In the genomic region with DNA sequence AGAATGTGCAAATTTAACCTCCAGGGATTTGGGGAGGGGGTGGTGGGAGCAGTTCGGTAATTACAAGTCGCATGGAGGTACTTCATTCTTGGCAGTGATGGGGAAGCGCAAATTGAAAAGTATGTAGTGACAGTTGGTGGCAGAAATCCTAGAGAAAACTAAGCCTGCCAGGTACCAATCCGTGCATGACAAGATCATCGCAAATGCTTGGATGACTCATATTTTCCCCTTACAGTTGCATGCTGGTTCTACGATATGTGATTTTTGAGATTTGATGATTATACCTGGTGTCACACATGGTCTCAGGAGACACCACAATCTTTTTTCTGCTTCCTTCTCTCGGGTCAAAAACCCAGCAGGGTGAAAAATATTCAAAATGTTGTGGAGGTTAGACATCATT, we compare ENCODE assay signal across 11 cellular contexts.
DNase-seq lines count a peak whose midpoint lies in the region; ATAC-seq, FAIRE-seq and TF ChIP-seq lines count a peak whose summit lies in the region.
"Had no signal": no experiment of that assay in that cellular context is flagged by ENCODE, and none has a peak within 500 bp of the region (broad histone marks: within the 10 kb centered on the region; RNA-seq: fewer than 3 reads in every experiment).

No MANE protein-coding gene starts in this region.

- no peak overlapping the region for H3K18ac ChIP-seq in mesendoderm (ENCODE audit: low read length)

- TF ChIP-seq CTCF in PC-3 (conservative IDR thresholded peaks at IDR 0.05; ENCODE audit: low read depth, low read length) (no peak), GM23338 (conservative IDR thresholded peaks at IDR 0.05; ENCODE audit: low read depth in 2 of 2) (no peak), kidney (IDR thresholded peaks at IDR 0.05; ENCODE audit: borderline replicate concordance, extremely low read depth, insufficient read depth) (no peak)

- H4K5ac ChIP-seq in mesendoderm (ENCODE audit: low read length): no peak overlapping the region

- no peak overlapping the region for H3K4me3 Mint-ChIP-seq in GM23338
- H3K4me3 Mint-ChIP-seq: activated naive CD8-positive, alpha-beta T cell treated with anti-CD3 and anti-CD28 coated beads, Interleukin-2, amount 50 U/mL, for 24 hours; natural killer cell treated with Interleukin-12 subunit alpha and Interleukin-12 subunit beta and Interleukin-15 and Interleukin-18, amount 100 ng/mL, for 72 hours had no signal

- DNase-seq in DMS79 treated with DMSO at 0.1 percent for 48 hours (lab: John Stamatoyannopoulos, UW): peak; percentile 76
- DNase-seq in PC-3: peak; percentile 68
- no peak for DNase-seq in SJCRH30
- no peak for DNase-seq in GM23338 (ENCODE audit: low spot score)
- DNase-seq in mesendoderm: no peak
- no peak for DNase-seq in kidney
- DNase-seq: activated naive CD8-positive, alpha-beta T cell treated with anti-CD3 and anti-CD28 coated beads, Interleukin-2, amount 50 U/mL, for 24 hours had no signal

- H3K9me3 ChIP-seq in PC-3 (ENCODE audit: low read length) (0 out of 2 replicates have a peak, but pooled peaks cover under 1% of the 10 kb centered on the region), SJCRH30 (replicated peaks) (no peaks in the 10 kb centered on the region), kidney (ENCODE audit: control insufficient read depth in 1 of 2, low read length in 2 of 2) (no peaks in the 10 kb centered on the region)

- H2BK5ac ChIP-seq in mesendoderm (ENCODE audit: low read length): no peak overlapping the region

- H4K20me1 ChIP-seq in PC-3 (ENCODE audit: low read length) (no peaks in the 10 kb centered on the region), GM23338 (replicated peaks; ENCODE audit: insufficient read depth) (no peaks in the 10 kb centered on the region)

- FAIRE-seq in kidney (lab: Jason Lieb, UNC): no peak

- peaks cover 20% of the 10 kb centered on the region for H3K4me1 ChIP-seq in PC-3 (ENCODE audit: insufficient read depth, low read length)
- no peaks in the 10 kb centered on the region for H3K4me1 ChIP-seq in SJCRH30
- H3K4me1 ChIP-seq in GM23338 (ENCODE audit: insufficient read depth): no peaks in the 10 kb centered on the region
- H3K4me1 ChIP-seq in mesendoderm (ENCODE audit: control insufficient read depth, low read depth, low read length): no peaks in the 10 kb centered on the region
- H3K4me1 ChIP-seq in kidney (ENCODE audit: control insufficient read depth in 1 of 2, insufficient read depth in 1 of 2, low read depth in 1 of 2, low read length in 2 of 2): no peaks in the 10 kb centered on the region

- ATAC-seq in GM19372 (IDR thresholded peaks at IDR 0.05; ENCODE audit: low read depth, unreplicated experiment) (peak; percentile 71), HG03354 (IDR thresholded peaks at IDR 0.05; ENCODE audit: poor library complexity, severe bottlenecking, unreplicated experiment) (peak; percentile 85), PC-3 (peak; percentile 29), GM23338 (no peak)
- ATAC-seq: activated naive CD8-positive, alpha-beta T cell treated with anti-CD3 and anti-CD28 coated beads, Interleukin-2, amount 50 U/mL, for 24 hours; natural killer cell treated with Interleukin-12 subunit alpha and Interleukin-12 subunit beta and Interleukin-15 and Interleukin-18, amount 100 ng/mL, for 72 hours; Right ventricle myocardium inferior had no signal

- H3K4me2 ChIP-seq in PC-3 (ENCODE audit: low read length) (no peak overlapping the region), GM23338 (no peak overlapping the region), mesendoderm (ENCODE audit: low read length) (no peak overlapping the region)

- no peak overlapping the region for H3K4me3 ChIP-seq in PC-3 (ENCODE audit: low read length)
- H3K4me3 ChIP-seq in SJCRH30: no peak overlapping the region
- H3K4me3 ChIP-seq in GM23338: no peak overlapping the region
- H3K4me3 ChIP-seq in mesendoderm (ENCODE audit: low read length): no peak overlapping the region
- H3K4me3 ChIP-seq in kidney (ENCODE audit: low read length in 2 of 2): no peak overlapping the region

- H3K36me3 ChIP-seq in PC-3 (ENCODE audit: low read depth, low read length) (no peaks in the 10 kb centered on the region), SJCRH30 (no peaks in the 10 kb centered on the region), GM23338 (ENCODE audit: insufficient read depth) (peaks cover 3% of the 10 kb centered on the region; the same call in 1 of the 2 replicates), mesendoderm (ENCODE audit: control insufficient read depth, insufficient read depth, low read length) (no peaks in the 10 kb centered on the region), kidney (ENCODE audit: control insufficient read depth in 1 of 2, insufficient read depth in 2 of 2, low read length in 2 of 2) (no peaks in the 10 kb centered on the region)

- no peak overlapping the region for H3K27ac Mint-ChIP-seq in GM23338
- H3K27ac Mint-ChIP-seq: activated naive CD8-positive, alpha-beta T cell treated with anti-CD3 and anti-CD28 coated beads, Interleukin-2, amount 50 U/mL, for 24 hours had no signal

- no peak overlapping the region for H3K56ac ChIP-seq in mesendoderm (ENCODE audit: low read length)

- peaks cover 1% of the 10 kb centered on the region for H3K27me3 Mint-ChIP-seq in GM23338 (ENCODE audit: insufficient read depth, low read depth, poor library complexity)
- H3K27me3 Mint-ChIP-seq: natural killer cell treated with Interleukin-12 subunit alpha and Interleukin-12 subunit beta and Interleukin-15 and Interleukin-18, amount 100 ng/mL, for 72 hours had no signal

- no peak overlapping the region for H2AK5ac ChIP-seq in mesendoderm (ENCODE audit: low read length)

- no peak overlapping the region for H2BK15ac ChIP-seq in mesendoderm (replicated peaks; ENCODE audit: low read depth)

- H3K9me3 Mint-ChIP-seq in GM23338: peaks cover 11% of the 10 kb centered on the region

- no peak overlapping the region for H4K8ac ChIP-seq in mesendoderm (ENCODE audit: low read depth, low read length)

- no peak overlapping the region for H3K4ac ChIP-seq in mesendoderm (ENCODE audit: low read depth, low read length)

- intact Hi-C loops in PC-3 (cut with micrococcal nuclease) (no loop called here), kidney (cut with DNase I) (no loop called here)

- no peaks in the 10 kb centered on the region for H3K79me1 ChIP-seq in mesendoderm (ENCODE audit: low read length)

- H3K9me2 ChIP-seq in PC-3 (replicated peaks; ENCODE audit: low read length): no peaks in the 10 kb centered on the region
- H3K9me2 ChIP-seq in GM23338 (ENCODE audit: insufficient read depth): peaks cover 6% of the 10 kb centered on the region; the same call in 1 of the 2 replicates

- CTCF ChIA-PET in PC-3 (lab: Charles Lee): no interaction called here

- no peak overlapping the region for H3K23ac ChIP-seq in mesendoderm (ENCODE audit: low read length)

- H3K27me3 ChIP-seq in PC-3 (ENCODE audit: low read length) (no peaks in the 10 kb centered on the region), SJCRH30 (no peaks in the 10 kb centered on the region), GM23338 (ENCODE audit: insufficient read depth) (no peaks in the 10 kb centered on the region), mesendoderm (ENCODE audit: insufficient read depth, low read length, poor library complexity) (no peaks in the 10 kb centered on the region)

- H3F3A ChIP-seq in PC-3 (ENCODE audit: low read length, unreplicated experiment): no peaks in the 10 kb centered on the region
- no peaks in the 10 kb centered on the region for H3F3A ChIP-seq in GM23338 (replicated peaks; ENCODE audit: low read depth)

- no peaks in the 10 kb centered on the region; the same call in 2 of the 3 replicates for H3K4me1 Mint-ChIP-seq in GM23338

- H3K79me2 ChIP-seq in PC-3 (ENCODE audit: low read length) (no peaks in the 10 kb centered on the region), GM23338 (replicated peaks; ENCODE audit: insufficient read depth) (no peaks in the 10 kb centered on the region), mesendoderm (ENCODE audit: control insufficient read depth, insufficient read depth, low read length) (no peaks in the 10 kb centered on the region)

- WGBS in mesendoderm (ENCODE audit: extremely low coverage, insufficient coverage, low lambda C conversion rate): no CpG with 5 or more reads among the region's 7 CpGs

- no TSS peak for BruUV-seq in PC-3 (replicated peaks; lab: Mats Ljungman, UMichigan)

- H3K9ac ChIP-seq in PC-3 (ENCODE audit: low read length) (no peak overlapping the region), mesendoderm (ENCODE audit: low read length) (no peak overlapping the region), kidney (ENCODE audit: low read length in 2 of 2) (no peak overlapping the region)

- POLR2A ChIA-PET in PC-3 (lab: Charles Lee; ENCODE audit: unreplicated experiment): no interaction called here

- peaks cover 9% of the 10 kb centered on the region for H3K36me3 Mint-ChIP-seq in GM23338 (ENCODE audit: low read depth)

- H3K27ac ChIP-seq in PC-3 (ENCODE audit: low read length) (no peak overlapping the region), SJCRH30 (no peak overlapping the region), GM23338 (ENCODE audit: low read depth) (no peak overlapping the region), mesendoderm (ENCODE audit: low read depth, low read length) (no peak overlapping the region), kidney (ENCODE audit: low read depth in 2 of 2, low read length in 2 of 2) (no peak overlapping the region)

- H2BK120ac ChIP-seq in mesendoderm (ENCODE audit: low read depth, low read length): no peak overlapping the region

- no peak overlapping the region for H2AFZ ChIP-seq in PC-3 (ENCODE audit: low read length)
- H2AFZ ChIP-seq in GM23338: no peak overlapping the region

TF ChIP-seq in GM23338, 12 proteins besides CTCF, POLR2A, EP300 and RAD21 (continues in another document):
- TF ChIP-seq EZH2phosphoT487 (IDR thresholded peaks at IDR 0.05; ENCODE audit: unreplicated experiment) (no peak), STAT1 (IDR thresholded peaks at IDR 0.05; ENCODE audit: unreplicated experiment) (no peak), NANOG (IDR thresholded peaks at IDR 0.05; ENCODE audit: borderline replicate concordance) (no peak), POLR2AphosphoS5 (IDR thresholded peaks at IDR 0.05; ENCODE audit: low read depth) (no peak), ZNF114 (CRISPR knock-in tag; IDR thresholded peaks at IDR 0.05) (no peak)
- TF ChIP-seq, protein P1, sequence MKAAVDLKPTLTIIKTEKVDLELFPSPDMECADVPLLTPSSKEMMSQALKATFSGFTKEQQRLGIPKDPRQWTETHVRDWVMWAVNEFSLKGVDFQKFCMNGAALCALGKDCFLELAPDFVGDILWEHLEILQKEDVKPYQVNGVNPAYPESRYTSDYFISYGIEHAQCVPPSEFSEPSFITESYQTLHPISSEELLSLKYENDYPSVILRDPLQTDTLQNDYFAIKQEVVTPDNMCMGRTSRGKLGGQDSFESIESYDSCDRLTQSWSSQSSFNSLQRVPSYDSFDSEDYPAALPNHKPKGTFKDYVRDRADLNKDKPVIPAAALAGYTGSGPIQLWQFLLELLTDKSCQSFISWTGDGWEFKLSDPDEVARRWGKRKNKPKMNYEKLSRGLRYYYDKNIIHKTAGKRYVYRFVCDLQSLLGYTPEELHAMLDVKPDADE (IDR thresholded peaks at IDR 0.05): no peak

Comparison
In these comparisons a context has a peak if more than half of its experiments do, and no peak if none do; other contexts are left out.
1. DNase-seq: peak in DMS79 treated with DMSO at 0.1 percent for 48 hours (single experiment) and PC-3 (single experiment); none in SJCRH30 (0 of 2), GM23338 (single experiment), mesendoderm (single experiment) and kidney (single experiment).